ENCODE assay signal across 8 cellular contexts in the genomic region with DNA sequence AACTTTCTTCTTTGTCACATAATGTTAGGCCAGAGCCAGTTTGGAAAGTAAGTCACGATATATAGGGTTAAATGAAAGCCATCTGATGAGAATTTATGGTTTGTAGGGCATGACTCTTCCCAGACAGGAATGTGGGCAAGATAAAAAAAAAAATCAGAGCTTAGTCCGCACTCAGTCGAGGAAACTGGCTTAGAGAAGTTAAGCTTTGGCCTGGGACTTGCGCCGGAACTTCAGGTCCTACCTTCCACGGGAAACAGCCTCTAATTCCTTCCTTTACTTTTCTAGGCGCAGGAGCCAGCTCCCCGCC. TPM values are rescaled to one million over a fixed set of nuclear protein-coding genes. Genes with fewer than 3 reads are reported as not detected.
A peak's percentile ranks its signal among the peaks of the same experiment; 100 is the strongest.
DNase-seq lines count a peak whose midpoint lies in the region; ATAC-seq, FAIRE-seq and TF ChIP-seq lines count a peak whose summit lies in the region.

No MANE protein-coding gene starts in this region.

- peak overlapping the region; percentile 98 for H3K27ac ChIP-seq in 22Rv1
- H3K27ac ChIP-seq in HUES6 (ENCODE audit: low read depth, low read length): peak overlapping the region; percentile 97

- intact Hi-C loops in mucosa of descending colon (cut with DNase I, micrococcal nuclease): no loop called here

- no peak for FAIRE-seq in bronchial epithelial cell (lab: Jason Lieb, UNC)

- H3K36me3 ChIP-seq in HUES6 (ENCODE audit: control insufficient read depth, insufficient read depth, low read length): peaks cover 24% of the 10 kb centered on the region; the same call in 1 of the 2 replicates
- H3K36me3 ChIP-seq in bronchial epithelial cell (ENCODE audit: control insufficient read depth, insufficient read depth, low read length): peaks cover 2% of the 10 kb centered on the region
- H3K36me3 ChIP-seq in mucosa of descending colon (ENCODE audit: low read depth): no peaks in the 10 kb centered on the region

- DNase-seq in bronchial epithelial cell (ENCODE audit: low read depth): no peak
- no peak for DNase-seq in mucosa of descending colon
- DNase-seq in DMS 273 (lab: John Stamatoyannopoulos, UW; ENCODE audit: unreplicated experiment): no peak
- DNase-seq in germinal center (ENCODE audit: low spot score): no peak
- DNase-seq in AG08396 (ENCODE audit: low spot score): no peak

- H3K4me1 ChIP-seq in HUES6 (ENCODE audit: control insufficient read depth, insufficient read depth, low read length) (peaks cover 27% of the 10 kb centered on the region), mucosa of descending colon (ENCODE audit: low read depth) (peaks cover 12% of the 10 kb centered on the region)

- peak overlapping the region; percentile 99 for H3K4me3 ChIP-seq in HUES6 (ENCODE audit: low read depth, low read length)
- H3K4me3 ChIP-seq in bronchial epithelial cell (ENCODE audit: low read depth, low read length): peak overlapping the region; percentile 98
- H3K4me3 ChIP-seq in mucosa of descending colon: peak overlapping the region; percentile 90

- H3K9me3 ChIP-seq in HUES6 (ENCODE audit: control insufficient read depth, insufficient read depth, low read depth, low read length) (no peaks in the 10 kb centered on the region; the same call in 1 of the 2 replicates), mucosa of descending colon (no peaks in the 10 kb centered on the region)

- ATAC-seq in mucosa of descending colon (no peak), GM21529 (IDR thresholded peaks at IDR 0.05; ENCODE audit: unreplicated experiment) (no peak)

- H3K9ac ChIP-seq in HUES6 (ENCODE audit: low read length): peak overlapping the region; percentile 99

- H3K27me3 ChIP-seq in HUES6 (ENCODE audit: control insufficient read depth, insufficient read depth, low read length) (no peaks in the 10 kb centered on the region), bronchial epithelial cell (ENCODE audit: control insufficient read depth, insufficient read depth, low read length) (no peaks in the 10 kb centered on the region)

- TF ChIP-seq CTCF in 22Rv1 (IDR thresholded peaks at IDR 0.05) (no peak), bronchial epithelial cell (IDR thresholded peaks at IDR 0.05; ENCODE audit: insufficient read depth, low read length, severe bottlenecking) (no peak), mucosa of descending colon (IDR thresholded peaks at IDR 0.05) (no peak)

RNA-seq across cellular contexts. Expression of a gene that starts 0.5 kb away (rescaled TPM):
- total RNA-seq in bronchial epithelial cell (11.1 and 15.8 TPM in 2 replicates), mucosa of descending colon (10 to 100 TPM in 1 of 3 donors, 1 to 10 TPM in 2; 8.7 to 11.2 (median 9.5) TPM)

RNA-seq across cellular contexts. Expression of a gene that starts 1.0 kb away (rescaled TPM):
- 9.5 and 9.7 TPM in 2 replicates for total RNA-seq in bronchial epithelial cell
- total RNA-seq in mucosa of descending colon: 10 to 100 TPM; 10.5 to 16.6 (median 11.4) TPM
